ENCODE assay signal across 18 cellular contexts in genomic region chrX:150990910-150991309, GRCh38.
"Had no signal": no experiment of that assay in that cellular context is flagged by ENCODE, and none has a peak within 500 bp of the region (broad histone marks: within the 10 kb centered on the region; RNA-seq: fewer than 3 reads in every experiment).

No MANE protein-coding gene starts in this region.

- DNase-seq: activated CD4-positive, alpha-beta memory T cell treated with anti-CD3 and anti-CD28 coated beads for 36 hours; activated CD4-positive, alpha-beta T cell treated with anti-CD3 and anti-CD28 coated beads for 1 hour; activated effector memory CD4-positive, alpha-beta T cell treated with anti-CD3 and anti-CD28 coated beads, Interleukin-2, amount 50 U/mL, for 16 hours; activated T-cell treated with anti-CD3 and anti-CD28 coated beads, Interleukin-2, amount 50 U/mL, for 4 hours; esophagus squamous epithelium; foreskin fibroblast; glutamatergic neuron; immature natural killer cell; left cardiac atrium; lower lobe of right lung; psoas muscle; sigmoid colon; stimulated activated CD4-positive, alpha-beta T cell treated with anti-CD3 and anti-CD28 coated beads, Interleukin-12 subunit alpha, Interleukin-12 subunit beta, amount 100 ng/mL, for 4 hours; stimulated activated naive CD4-positive, alpha-beta T cell; substantia nigra; transverse colon had no signal

- ATAC-seq: activated naive CD4-positive, alpha-beta T cell treated with anti-CD3 and anti-CD28 coated beads, Interleukin-2, amount 50 U/mL, for 72 hours; activated T-cell treated with anti-CD3 and anti-CD28 coated beads, Interleukin-2, amount 50 U/mL, for 4 hours; left cardiac atrium; lower lobe of right lung had no signal

- H3K36me3 ChIP-seq: breast epithelium, esophagus squamous epithelium, lower lobe of right lung, sigmoid colon, transverse colon had no signal

- H3K27me3 ChIP-seq: esophagus squamous epithelium, sigmoid colon, transverse colon had no signal

- H3K4me3 ChIP-seq: breast epithelium, esophagus squamous epithelium, lower lobe of right lung, psoas muscle, sigmoid colon, transverse colon had no signal

- H3K4me1 ChIP-seq: breast epithelium, esophagus squamous epithelium, lower lobe of right lung, psoas muscle, sigmoid colon, transverse colon had no signal

- H3K27ac ChIP-seq: breast epithelium, esophagus squamous epithelium, lower lobe of right lung, psoas muscle, sigmoid colon, transverse colon had no signal
